ENCODE assay signal across 8 cellular contexts in the genomic region with DNA sequence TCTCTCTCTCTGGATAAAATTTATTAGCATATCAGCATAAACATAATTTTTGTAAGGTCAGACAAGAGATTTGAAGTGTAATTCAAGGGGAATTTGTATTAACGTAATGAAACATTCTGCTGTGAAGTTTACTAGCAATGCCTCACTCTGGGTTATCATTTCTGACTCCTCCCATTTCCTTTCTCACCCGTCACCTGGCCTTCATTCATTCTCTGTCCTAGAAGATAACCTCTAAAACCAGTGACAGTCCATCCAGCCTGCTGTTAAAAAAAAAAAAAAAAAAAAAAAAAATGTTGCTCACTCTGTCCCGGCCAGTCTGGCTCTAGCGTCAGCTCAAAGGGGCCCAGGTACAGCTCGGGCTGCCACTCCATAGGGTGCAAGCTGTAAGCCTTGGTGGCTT. TPM values are rescaled to one million over a fixed set of nuclear protein-coding genes. Genes with fewer than 3 reads are reported as not detected.
DNase-seq lines count a peak whose midpoint lies in the region; ATAC-seq and TF ChIP-seq lines count a peak whose summit lies in the region.

No MANE protein-coding gene starts in this region.

- H3K4me3 Mint-ChIP-seq in HFFc6 = peak overlapping the region; percentile 81

- no peak for TF ChIP-seq CTCF in HFFc6 (IDR thresholded peaks at IDR 0.05)

- H3K4me1 ChIP-seq in HAP-1 = no peaks in the 10 kb centered on the region

- H3K9me3 Mint-ChIP-seq in HFFc6 = no peaks in the 10 kb centered on the region

- H3K4me3 ChIP-seq in HAP-1 = no peak overlapping the region

- peaks cover 99% of the 10 kb centered on the region for H3K4me1 Mint-ChIP-seq in HFFc6 (ENCODE audit: low read depth)

- no peaks in the 10 kb centered on the region for H3K36me3 ChIP-seq in HAP-1 (replicated peaks)

- DNase-seq in HFFc6 (no peak), RPMI8226 (peak; percentile 9), kidney glomerular epithelial cell (lab: John Stamatoyannopoulos, UW) (peak; percentile 11), NCI-H128 (lab: John Stamatoyannopoulos, UW; ENCODE audit: unreplicated experiment) (no peak), foreskin melanocyte (no peak), ACHN (no peak), HAP-1 (ENCODE audit: low spot score in 2 of 2) (no peak)

- H3K36me3 Mint-ChIP-seq in HFFc6 (ENCODE audit: low read depth) = peaks cover 77% of the 10 kb centered on the region

- in situ Hi-C loops in ACHN (cut with HindIII; ENCODE audit: low pct_ligation_motif_present, low pct_unique_long_range_greater_than_20kb, low sequenced_read_pairs) (no loop called here), HAP-1 (cut with MboI; ENCODE audit: low sequenced_read_pairs) (no loop called here)

- H3K27ac Mint-ChIP-seq in HFFc6 = peak overlapping the region; percentile 99

- H3K9me3 ChIP-seq in HAP-1 = no peaks in the 10 kb centered on the region

- peaks cover 12% of the 10 kb centered on the region for H3K27me3 Mint-ChIP-seq in HFFc6 (ENCODE audit: insufficient read depth)

- peak; percentile 36 for ATAC-seq in GM18520 (IDR thresholded peaks at IDR 0.05; ENCODE audit: unreplicated experiment)

- H3K27me3 ChIP-seq in HAP-1 (ENCODE audit: low read depth) = no peaks in the 10 kb centered on the region

RNA-seq across cellular contexts. Expression of gene GRAMD2B, which starts 27.2 kb away (rescaled TPM):
- 100 to 1,000 TPM in 2 of 6 experiments, 10 to 100 TPM in 4; 69.2 to 154 (median 80.5) TPM for total RNA-seq in HFFc6 (2021; fragmentation: NEBNext Ultra II Directional; extraction: Animal tissue kit (Norgen Biotek cat#: 25700))

Comparison
In these comparisons a context has a peak if more than half of its experiments do, and no peak if none do; other contexts are left out.
1. DNase-seq: peak in RPMI8226 (single experiment) and kidney glomerular epithelial cell (single experiment); none in HFFc6 (single experiment), NCI-H128 (single experiment), foreskin melanocyte (single experiment), ACHN (single experiment) and HAP-1 (0 of 2).